12 cellular contexts compared by ENCODE assay signal in the genomic region with DNA sequence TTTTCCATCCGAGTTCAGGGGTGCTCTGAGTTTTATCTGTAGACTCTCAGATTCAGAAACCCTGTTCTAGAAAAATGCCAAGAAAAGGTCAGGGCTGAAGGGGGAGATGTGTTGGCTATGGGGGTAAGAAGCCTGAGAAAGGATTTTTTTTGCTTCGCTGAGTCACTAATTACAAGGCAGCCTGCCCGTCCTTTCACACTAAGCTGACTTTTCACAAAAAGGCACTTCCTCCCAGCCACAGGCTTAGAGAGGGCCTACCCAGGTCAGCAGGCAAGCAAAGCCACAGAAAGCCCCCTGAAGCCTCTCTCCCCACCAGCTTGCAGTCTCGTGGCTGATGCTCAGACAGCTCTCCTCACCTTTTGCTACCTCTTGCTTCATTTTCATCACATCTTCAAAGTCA.
DNase-seq lines count a peak whose midpoint lies in the region; ATAC-seq, FAIRE-seq and TF ChIP-seq lines count a peak whose summit lies in the region.
"Had no signal": no experiment of that assay in that cellular context is flagged by ENCODE, and none has a peak within 500 bp of the region (broad histone marks: within the 10 kb centered on the region; RNA-seq: fewer than 3 reads in every experiment).

No MANE protein-coding gene starts in this region.

- H3K4me1 Mint-ChIP-seq in astrocyte (ENCODE audit: low read depth, unreplicated experiment): peaks cover 11% of the 10 kb centered on the region
- no peaks in the 10 kb centered on the region for H3K4me1 Mint-ChIP-seq in activated CD8-positive, alpha-beta memory T cell treated with anti-CD3 and anti-CD28 coated beads, Interleukin-2, amount 10 ng/mL, durations not matched to agents 7 days and 5 days
- H3K4me1 Mint-ChIP-seq: CD14-positive monocyte had no signal

- CTCF ChIA-PET in activated CD8-positive, alpha-beta memory T cell treated with anti-CD3 and anti-CD28 coated beads, Interleukin-2, amount 10 ng/mL, durations not matched to agents 7 days and 5 days (lab: Charles Lee): no interaction called here

- DNase-seq in Caki2 (ENCODE audit: low read depth) (peak; percentile 62), astrocyte (ENCODE audit: low read depth) (peak; percentile 55), left lung (no peak), coronary artery (ENCODE audit: low spot score) (no peak), sciatic nerve (ENCODE audit: low spot score) (no peak)
- no peak for DNase-seq in activated CD8-positive, alpha-beta memory T cell treated with anti-CD3 and anti-CD28 coated beads, Interleukin-2, amount 10 ng/mL, durations not matched to agents 7 days and 5 days
- DNase-seq: activated T-cell treated with anti-CD3 and anti-CD28 coated beads, Interleukin-2, amount 50 U/mL, for 72 hours; NCI-H345 had no signal

- H3K4me3 Mint-ChIP-seq in astrocyte (ENCODE audit: unreplicated experiment): no peak overlapping the region
- no peak overlapping the region for H3K4me3 Mint-ChIP-seq in activated CD8-positive, alpha-beta memory T cell treated with anti-CD3 and anti-CD28 coated beads, Interleukin-2, amount 10 ng/mL, durations not matched to agents 7 days and 5 days
- H3K4me3 Mint-ChIP-seq: activated T-cell treated with anti-CD3 and anti-CD28 coated beads, Interleukin-2, amount 50 U/mL, for 72 hours; CD14-positive monocyte had no signal

- H3K36me3 ChIP-seq in astrocyte (ENCODE audit: insufficient read depth, low read length) (no peaks in the 10 kb centered on the region), left lung (no peaks in the 10 kb centered on the region)

- H3K4me3 ChIP-seq in astrocyte (ENCODE audit: insufficient read depth, low read depth, low read length): no peak overlapping the region
- H3K4me3 ChIP-seq in left lung: no peak overlapping the region
- no peak overlapping the region for H3K4me3 ChIP-seq in coronary artery

- H3K27ac ChIP-seq in astrocyte (ENCODE audit: low read depth, low read length): no peak overlapping the region
- peak overlapping the region in 1 of 2 donors; percentile 46 for H3K27ac ChIP-seq in left lung
- no peak overlapping the region for H3K27ac ChIP-seq in coronary artery
- H3K27ac ChIP-seq: parathyroid adenoma had no signal

- ATAC-seq in HG03565 (IDR thresholded peaks at IDR 0.05; ENCODE audit: unreplicated experiment) (peak; percentile 42), left lung (peak; percentile 58), GM19463 (IDR thresholded peaks at IDR 0.05; ENCODE audit: unreplicated experiment) (no peak), sciatic nerve (no peak)
- ATAC-seq in activated CD8-positive, alpha-beta memory T cell treated with anti-CD3 and anti-CD28 coated beads, Interleukin-2, amount 10 ng/mL, durations not matched to agents 7 days and 5 days: no peak
- ATAC-seq: activated T-cell treated with anti-CD3 and anti-CD28 coated beads, Interleukin-2, amount 50 U/mL, for 72 hours had no signal

- H3K4me1 ChIP-seq in astrocyte (ENCODE audit: insufficient read depth, low read length) (peaks cover 5% of the 10 kb centered on the region), left lung (peaks cover 6 to 10% of the 10 kb centered on the region in 2 donors)
- H3K4me1 ChIP-seq: parathyroid adenoma had no signal

- H3K27me3 ChIP-seq in astrocyte (ENCODE audit: insufficient read depth, low read length) (no peaks in the 10 kb centered on the region), left lung (no peaks in the 10 kb centered on the region)

- in situ Hi-C loops in Caki2 (cut with HindIII; ENCODE audit: low pct_unique_long_range_greater_than_20kb, low sequenced_read_pairs): no loop called here

- peak overlapping the region; percentile 0 for H3K9ac ChIP-seq in astrocyte (ENCODE audit: low read length)
- H3K9ac ChIP-seq: parathyroid adenoma had no signal

- FAIRE-seq in astrocyte (lab: Jason Lieb, UNC): no peak

- H3K27ac Mint-ChIP-seq in astrocyte (ENCODE audit: unreplicated experiment): peak overlapping the region; percentile 96
- no peak overlapping the region for H3K27ac Mint-ChIP-seq in activated CD8-positive, alpha-beta memory T cell treated with anti-CD3 and anti-CD28 coated beads, Interleukin-2, amount 10 ng/mL, durations not matched to agents 7 days and 5 days
- H3K27ac Mint-ChIP-seq: activated T-cell treated with anti-CD3 and anti-CD28 coated beads, Interleukin-2, amount 50 U/mL, for 72 hours; CD14-positive monocyte had no signal

- no peak overlapping the region for H2AFZ ChIP-seq in astrocyte (ENCODE audit: low read depth, low read length)
- H2AFZ ChIP-seq: parathyroid adenoma had no signal

- TF ChIP-seq CTCF in astrocyte (IDR thresholded peaks at IDR 0.05; ENCODE audit: insufficient read depth, low read depth, low read length): no peak
- no peak for TF ChIP-seq CTCF in left lung (IDR thresholded peaks at IDR 0.05)
- TF ChIP-seq CTCF in coronary artery (IDR thresholded peaks at IDR 0.05): no peak

- H3K79me2 ChIP-seq in astrocyte (ENCODE audit: insufficient read depth, low read length): no peaks in the 10 kb centered on the region
- H3K79me2 ChIP-seq: parathyroid adenoma had no signal

- H3K36me3 Mint-ChIP-seq in astrocyte (ENCODE audit: low read depth, unreplicated experiment): peaks cover 2% of the 10 kb centered on the region
- no peaks in the 10 kb centered on the region for H3K36me3 Mint-ChIP-seq in activated CD8-positive, alpha-beta memory T cell treated with anti-CD3 and anti-CD28 coated beads, Interleukin-2, amount 10 ng/mL, durations not matched to agents 7 days and 5 days
- H3K36me3 Mint-ChIP-seq: CD14-positive monocyte had no signal

- intact Hi-C loops in left lung (cut with DNase I) (no loop called here), sciatic nerve (cut with DNase I) (no loop called here)

- H3K9me3 ChIP-seq in astrocyte (ENCODE audit: insufficient read depth, low read depth, low read length): no peaks in the 10 kb centered on the region
- H3K9me3 ChIP-seq in left lung: no peaks in the 10 kb centered on the region

- H3K9me3 Mint-ChIP-seq in astrocyte (ENCODE audit: unreplicated experiment): no peaks in the 10 kb centered on the region
- no peaks in the 10 kb centered on the region for H3K9me3 Mint-ChIP-seq in activated CD8-positive, alpha-beta memory T cell treated with anti-CD3 and anti-CD28 coated beads, Interleukin-2, amount 10 ng/mL, durations not matched to agents 7 days and 5 days (ENCODE audit: low read depth)

- no peaks in the 10 kb centered on the region for H3K27me3 Mint-ChIP-seq in astrocyte (ENCODE audit: low read depth, unreplicated experiment)
- peaks cover 8% of the 10 kb centered on the region for H3K27me3 Mint-ChIP-seq in activated CD8-positive, alpha-beta memory T cell treated with anti-CD3 and anti-CD28 coated beads, Interleukin-2, amount 10 ng/mL, durations not matched to agents 7 days and 5 days

- H3K4me2 ChIP-seq in astrocyte (ENCODE audit: low read length): peak overlapping the region; percentile 27

- H4K20me1 ChIP-seq in astrocyte (ENCODE audit: insufficient read depth, low read length): no peaks in the 10 kb centered on the region

Comparison
In these comparisons a context has a peak if more than half of its experiments do, and no peak if none do; other contexts are left out.
1. DNase-seq: peak in Caki2 (single experiment) and astrocyte (single experiment); none in left lung (0 of 2), coronary artery (single experiment), activated CD8-positive, alpha-beta memory T cell treated with anti-CD3 and anti-CD28 coated beads, Interleukin-2, amount 10 ng/mL, durations not matched to agents 7 days and 5 days (single experiment) and sciatic nerve (single experiment).
2. ATAC-seq: peak in HG03565 (single experiment) and left lung (single experiment); none in GM19463 (single experiment), activated CD8-positive, alpha-beta memory T cell treated with anti-CD3 and anti-CD28 coated beads, Interleukin-2, amount 10 ng/mL, durations not matched to agents 7 days and 5 days (single experiment) and sciatic nerve (single experiment).